In genomic region chr12:58425481-58426392, GRCh38 we compare ENCODE assay signal across 9 cellular contexts.
DNase-seq lines count a peak whose midpoint lies in the region; ATAC-seq lines count a peak whose summit lies in the region.
"Had no signal": no experiment of that assay in that cellular context is flagged by ENCODE, and none has a peak within 500 bp of the region (broad histone marks: within the 10 kb centered on the region; RNA-seq: fewer than 3 reads in every experiment).

No MANE protein-coding gene starts in this region.

- H3K9me3 ChIP-seq in muscle layer of duodenum (ENCODE audit: control insufficient read depth in 1 of 2, low read length in 2 of 2), result no peaks in the 10 kb centered on the region
- H3K9me3 ChIP-seq: neutrophil had no signal

- H3K4me3 ChIP-seq in muscle layer of duodenum (ENCODE audit: low read depth in 1 of 2, low read length in 2 of 2), result peak overlapping the region in 1 of 2 donors; percentile 17

- no peaks in the 10 kb centered on the region for H3K4me1 ChIP-seq in muscle layer of duodenum (ENCODE audit: control insufficient read depth in 1 of 2, insufficient read depth in 2 of 2, low read length in 2 of 2)

- peak overlapping the region; percentile 62 for H3K27ac ChIP-seq in muscle layer of duodenum (ENCODE audit: low read length)
- H3K27ac ChIP-seq: neutrophil had no signal

- H3K36me3 ChIP-seq in muscle layer of duodenum (ENCODE audit: control insufficient read depth in 1 of 2, insufficient read depth in 2 of 2, low read length in 2 of 2), result no peaks in the 10 kb centered on the region
- H3K36me3 ChIP-seq: neutrophil had no signal

- DNase-seq in Ammon's horn (ENCODE audit: low spot score) (peak; percentile 13), NCI-H748 treated with DMSO at 0.1 percent for 48 hours (lab: John Stamatoyannopoulos, UW) (peak; percentile 81), ecto neural progenitor cell (ENCODE audit: low spot score) (peak; percentile 63), SK-N-DZ (ENCODE audit: low spot score) (no peak), NCI-H524 treated with DMSO at 0.1 percent for 48 hours (lab: John Stamatoyannopoulos, UW) (no peak)

- H3K27me3 ChIP-seq in muscle layer of duodenum (ENCODE audit: low read depth, low read length), result no peaks in the 10 kb centered on the region
- H3K27me3 ChIP-seq: neutrophil had no signal

- peak; percentile 89 for ATAC-seq in GM18519 (IDR thresholded peaks at IDR 0.05; ENCODE audit: low FRiP score, unreplicated experiment)
- peak; percentile 88 for ATAC-seq in HG02884 (IDR thresholded peaks at IDR 0.05; ENCODE audit: unreplicated experiment)

Comparison
In these comparisons a context has a peak if more than half of its experiments do, and no peak if none do; other contexts are left out.
1. DNase-seq: peak in Ammon's horn (single experiment), NCI-H748 treated with DMSO at 0.1 percent for 48 hours (single experiment) and ecto neural progenitor cell (single experiment); none in SK-N-DZ (single experiment) and NCI-H524 treated with DMSO at 0.1 percent for 48 hours (single experiment).